In genomic region chr5:84248013-84248412, GRCh38 we compare ENCODE assay signal across 18 cellular contexts.
DNase-seq lines count a peak whose midpoint lies in the region; ATAC-seq and TF ChIP-seq lines count a peak whose summit lies in the region.
"Had no signal": no experiment of that assay in that cellular context is flagged by ENCODE, and none has a peak within 500 bp of the region (broad histone marks: within the 10 kb centered on the region; RNA-seq: fewer than 3 reads in every experiment).

No MANE protein-coding gene starts in this region.

- no peaks in the 10 kb centered on the region for H3K27me3 Mint-ChIP-seq in chondrocyte (ENCODE audit: low read depth)
- no peaks in the 10 kb centered on the region for H3K27me3 Mint-ChIP-seq in T-helper 2 cell treated with Interferon-gamma antibody and Interleukin-4, amounts not matched to agents 5 μg/mL and 100 μg/mL, for 36 hours (ENCODE audit: low read depth)

- ATAC-seq in HG03460 (IDR thresholded peaks at IDR 0.05; ENCODE audit: unreplicated experiment): no peak
- ATAC-seq: CD8-positive, alpha-beta T cell had no signal

- TF ChIP-seq CTCF in chondrocyte (IDR thresholded peaks at IDR 0.05): no peak
- TF ChIP-seq CTCF in tibial artery (IDR thresholded peaks at IDR 0.05): no peak

- peak; percentile 6 for DNase-seq in NCI-H2227 treated with DMSO at 0.1 percent for 48 hours (lab: John Stamatoyannopoulos, UW)
- DNase-seq in NCI-H2227 (lab: John Stamatoyannopoulos, UW; ENCODE audit: unreplicated experiment): no peak
- peak; percentile 84 for DNase-seq in NCI-H82 (lab: John Stamatoyannopoulos, UW)
- DNase-seq in chondrocyte (ENCODE audit: low spot score): no peak
- DNase-seq in tibial artery: no peak
- DNase-seq in T-helper 2 cell treated with Interferon-gamma antibody and Interleukin-4, amounts not matched to agents 5 μg/mL and 100 μg/mL, for 36 hours (ENCODE audit: low spot score): no peak
- no peak for DNase-seq in hippocampal formation (lab: John Stamatoyannopoulos, UW)
- DNase-seq: 8988T; CD8-positive, alpha-beta T cell; GOT3; KBM-7; NCI-H1417 treated with DMSO at 0.1 percent for 48 hours; NCI-H2029; NCI-H526; NK-92 treated with Interleukin-12 subunit alpha and Interleukin-12 subunit beta, amount 100 ng/mL, for 24 hours; RPMI8226 had no signal

- peaks cover 0 to 4% (median 0%) of the 10 kb centered on the region in 4 donors for H3K4me1 ChIP-seq in tibial artery
- H3K4me1 ChIP-seq: BLaER1 had no signal

- H3K4me1 Mint-ChIP-seq in chondrocyte (ENCODE audit: low read depth): peaks cover 50% of the 10 kb centered on the region
- H3K4me1 Mint-ChIP-seq in T-helper 2 cell treated with Interferon-gamma antibody and Interleukin-4, amounts not matched to agents 5 μg/mL and 100 μg/mL, for 36 hours (ENCODE audit: low read depth): no peaks in the 10 kb centered on the region

- no peak overlapping the region for H3K4me3 ChIP-seq in tibial artery
- H3K4me3 ChIP-seq: BLaER1 had no signal

- H3K27me3 ChIP-seq in tibial artery: no peaks in the 10 kb centered on the region
- H3K27me3 ChIP-seq: BLaER1 had no signal

- no peaks in the 10 kb centered on the region for H3K9me3 ChIP-seq in tibial artery
- H3K9me3 ChIP-seq: BLaER1 had no signal

- intact Hi-C loops in tibial artery (cut with DNase I; ENCODE audit: low total_unique reads): no loop called here

- no peak overlapping the region for H3K4me3 Mint-ChIP-seq in chondrocyte (ENCODE audit: unreplicated experiment)
- H3K4me3 Mint-ChIP-seq in T-helper 2 cell treated with Interferon-gamma antibody and Interleukin-4, amounts not matched to agents 5 μg/mL and 100 μg/mL, for 36 hours: no peak overlapping the region
- H3K4me3 Mint-ChIP-seq: CD8-positive, alpha-beta T cell had no signal

- H3K9me3 Mint-ChIP-seq in chondrocyte (ENCODE audit: low read depth): no peaks in the 10 kb centered on the region
- H3K9me3 Mint-ChIP-seq in T-helper 2 cell treated with Interferon-gamma antibody and Interleukin-4, amounts not matched to agents 5 μg/mL and 100 μg/mL, for 36 hours: no peaks in the 10 kb centered on the region

- no peaks in the 10 kb centered on the region for H3K36me3 Mint-ChIP-seq in chondrocyte (ENCODE audit: low read depth)
- no peaks in the 10 kb centered on the region for H3K36me3 Mint-ChIP-seq in T-helper 2 cell treated with Interferon-gamma antibody and Interleukin-4, amounts not matched to agents 5 μg/mL and 100 μg/mL, for 36 hours (ENCODE audit: low read depth)
- H3K36me3 Mint-ChIP-seq: CD8-positive, alpha-beta T cell had no signal

- H3K27ac ChIP-seq in tibial artery: no peak overlapping the region
- H3K27ac ChIP-seq: BLaER1 had no signal

- H3K27ac Mint-ChIP-seq in chondrocyte (ENCODE audit: unreplicated experiment): peak overlapping the region; percentile 70
- no peak overlapping the region for H3K27ac Mint-ChIP-seq in T-helper 2 cell treated with Interferon-gamma antibody and Interleukin-4, amounts not matched to agents 5 μg/mL and 100 μg/mL, for 36 hours
- H3K27ac Mint-ChIP-seq: CD8-positive, alpha-beta T cell had no signal

- no peaks in the 10 kb centered on the region for H3K36me3 ChIP-seq in tibial artery
- H3K36me3 ChIP-seq: BLaER1 had no signal

Comparison
In these comparisons a context has a peak if more than half of its experiments do, and no peak if none do; other contexts are left out.
1. DNase-seq: peak in NCI-H2227 treated with DMSO at 0.1 percent for 48 hours (single experiment) and NCI-H82 (single experiment); none in NCI-H2227 (single experiment), chondrocyte (single experiment), tibial artery (0 of 2), T-helper 2 cell treated with Interferon-gamma antibody and Interleukin-4, amounts not matched to agents 5 μg/mL and 100 μg/mL, for 36 hours (single experiment) and hippocampal formation (0 of 2).